In genomic region chr3:12495749-12496452, GRCh38 we compare ENCODE assay signal across 1 cellular context.
TF ChIP-seq lines count a peak whose summit lies in the region.

No MANE protein-coding gene starts in this region.

TF ChIP-seq in endothelial cell of umbilical vein, 7 proteins besides CTCF, POLR2A, EP300 and RAD21:
- TF ChIP-seq, protein P1, sequence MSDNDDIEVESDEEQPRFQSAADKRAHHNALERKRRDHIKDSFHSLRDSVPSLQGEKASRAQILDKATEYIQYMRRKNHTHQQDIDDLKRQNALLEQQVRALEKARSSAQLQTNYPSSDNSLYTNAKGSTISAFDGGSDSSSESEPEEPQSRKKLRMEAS (IDR thresholded peaks at IDR 0.05; ENCODE audit: insufficient read depth, insufficient read length) = no peak
- no peak for TF ChIP-seq MYC (IDR thresholded peaks at IDR 0.05; ENCODE audit: low read depth, low read length)
- no peak for TF ChIP-seq FOS (IDR thresholded peaks at IDR 0.05; ENCODE audit: borderline replicate concordance, insufficient read depth, low read length)
- no peak for TF ChIP-seq POLR2AphosphoS5 (IDR thresholded peaks at IDR 0.05; ENCODE audit: insufficient read depth, low read depth, low read length)
- no peak for TF ChIP-seq EZH2 (IDR thresholded peaks at IDR 0.05; ENCODE audit: borderline replicate concordance, low read depth, low read length, severe bottlenecking)
- no peak for TF ChIP-seq GATA2 (IDR thresholded peaks at IDR 0.05; ENCODE audit: insufficient read depth, insufficient read length, low read depth, low read length)
- TF ChIP-seq JUN (IDR thresholded peaks at IDR 0.05; ENCODE audit: borderline replicate concordance, insufficient read depth, insufficient read length, low read depth) = no peak
TF ChIP-seq in endothelial cell of umbilical vein: peak in this region for 0.
